1 cellular context compared by ENCODE assay signal in the genomic region with DNA sequence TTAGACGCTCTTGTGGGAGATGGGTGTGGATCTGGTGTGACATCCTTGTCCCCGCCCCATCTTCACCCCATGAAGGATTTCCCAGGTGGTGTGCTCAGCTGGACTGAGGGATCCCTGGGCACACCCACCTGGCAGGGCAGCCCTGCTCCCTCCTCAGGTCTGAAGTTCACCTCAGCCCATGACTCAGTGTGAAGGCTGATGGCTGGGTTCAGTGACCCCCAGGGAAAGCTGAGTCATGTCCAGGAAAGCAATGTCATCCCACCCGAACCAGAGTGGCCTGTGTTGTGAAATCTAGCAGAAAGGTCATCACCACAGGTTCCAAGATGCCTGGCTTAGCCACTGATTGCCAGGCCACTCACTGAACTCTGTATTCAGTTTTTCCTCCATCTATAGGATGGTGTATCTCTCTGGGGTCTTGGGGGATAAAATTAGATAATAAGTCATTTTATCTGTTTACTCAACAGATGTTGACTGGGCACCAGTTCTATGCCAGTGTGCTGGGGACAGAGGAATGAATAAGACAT.
A peak's percentile ranks its signal among the peaks of the same experiment; 100 is the strongest.
TF ChIP-seq lines count a peak whose summit lies in the region.

No MANE protein-coding gene starts in this region.

TF ChIP-seq in HepG2, 621 proteins besides CTCF, POLR2A, EP300 and RAD21 (continued from another document and continues in another):
- TF ChIP-seq ZHX2 (IDR thresholded peaks at IDR 0.05; ENCODE audit: low read depth), result no peak; the same call in 1 of the 2 replicates
- TF ChIP-seq ZHX2 (CRISPR knock-in tag; IDR thresholded peaks at IDR 0.05; ENCODE audit: borderline replicate concordance), result no peak
- TF ChIP-seq, protein P1, sequence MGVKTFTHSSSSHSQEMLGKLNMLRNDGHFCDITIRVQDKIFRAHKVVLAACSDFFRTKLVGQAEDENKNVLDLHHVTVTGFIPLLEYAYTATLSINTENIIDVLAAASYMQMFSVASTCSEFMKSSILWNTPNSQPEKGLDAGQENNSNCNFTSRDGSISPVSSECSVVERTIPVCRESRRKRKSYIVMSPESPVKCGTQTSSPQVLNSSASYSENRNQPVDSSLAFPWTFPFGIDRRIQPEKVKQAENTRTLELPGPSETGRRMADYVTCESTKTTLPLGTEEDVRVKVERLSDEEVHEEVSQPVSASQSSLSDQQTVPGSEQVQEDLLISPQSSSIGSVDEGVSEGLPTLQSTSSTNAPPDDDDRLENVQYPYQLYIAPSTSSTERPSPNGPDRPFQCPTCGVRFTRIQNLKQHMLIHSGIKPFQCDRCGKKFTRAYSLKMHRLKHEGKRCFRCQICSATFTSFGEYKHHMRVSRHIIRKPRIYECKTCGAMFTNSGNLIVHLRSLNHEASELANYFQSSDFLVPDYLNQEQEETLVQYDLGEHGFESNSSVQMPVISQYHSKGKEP (CRISPR knock-in tag; IDR thresholded peaks at IDR 0.05), result no peak
- TF ChIP-seq SUZ12 (IDR thresholded peaks at IDR 0.05; ENCODE audit: low read depth, low read length), result no peak
- no peak for TF ChIP-seq ZFAT (CRISPR knock-in tag; conservative IDR thresholded peaks at IDR 0.05)
- TF ChIP-seq GABPA (IDR thresholded peaks at IDR 0.05; ENCODE audit: low read depth, low read length), result no peak
- TF ChIP-seq GABPA (CRISPR knock-in tag; IDR thresholded peaks at IDR 0.05; ENCODE audit: low read depth), result peak; percentile 72
- TF ChIP-seq CHD2 (IDR thresholded peaks at IDR 0.05; ENCODE audit: low read depth, low read length), result no peak
- no peak for TF ChIP-seq ZNF672 (CRISPR knock-in tag; IDR thresholded peaks at IDR 0.05)
- no peak for TF ChIP-seq REL (CRISPR knock-in tag; conservative IDR thresholded peaks at IDR 0.05)
- no peak for TF ChIP-seq MYNN (CRISPR knock-in tag; IDR thresholded peaks at IDR 0.05; ENCODE audit: low read depth)
- no peak for TF ChIP-seq AGO1 (IDR thresholded peaks at IDR 0.05; ENCODE audit: low read depth, low read length, poor library complexity, severe bottlenecking)
- no peak for TF ChIP-seq E2F5 (CRISPR knock-in tag; conservative IDR thresholded peaks at IDR 0.05)
- TF ChIP-seq ZNF232 (CRISPR knock-in tag; IDR thresholded peaks at IDR 0.05; ENCODE audit: borderline replicate concordance), result no peak; the same call in 1 of the 2 replicates
- TF ChIP-seq ZNF713 (CRISPR knock-in tag; IDR thresholded peaks at IDR 0.05), result 0 out of 2 replicates have a peak, but pooled peaks have one; percentile 82
- no peak for TF ChIP-seq ZNF235 (CRISPR knock-in tag; IDR thresholded peaks at IDR 0.05; ENCODE audit: borderline replicate concordance)
- TF ChIP-seq DNMT1 (CRISPR knock-in tag; IDR thresholded peaks at IDR 0.05), result no peak
- peak; percentile 89 for TF ChIP-seq TBX3 (IDR thresholded peaks at IDR 0.05; ENCODE audit: borderline replicate concordance)
- TF ChIP-seq ZNF747 (CRISPR knock-in tag; IDR thresholded peaks at IDR 0.05; ENCODE audit: borderline replicate concordance), result peak; percentile 63; the same call in 1 of the 2 replicates
- no peak for TF ChIP-seq POLR2AphosphoS2 (IDR thresholded peaks at IDR 0.05; ENCODE audit: low read depth, low read length)
- peak; percentile 47; the same call in 1 of the 2 replicates for TF ChIP-seq EHMT2 (IDR thresholded peaks at IDR 0.05; ENCODE audit: borderline replicate concordance, low read depth, low read length)
- TF ChIP-seq ZNF34 (CRISPR knock-in tag; IDR thresholded peaks at IDR 0.05; ENCODE audit: borderline replicate concordance), result no peak
- TF ChIP-seq, protein P2, sequence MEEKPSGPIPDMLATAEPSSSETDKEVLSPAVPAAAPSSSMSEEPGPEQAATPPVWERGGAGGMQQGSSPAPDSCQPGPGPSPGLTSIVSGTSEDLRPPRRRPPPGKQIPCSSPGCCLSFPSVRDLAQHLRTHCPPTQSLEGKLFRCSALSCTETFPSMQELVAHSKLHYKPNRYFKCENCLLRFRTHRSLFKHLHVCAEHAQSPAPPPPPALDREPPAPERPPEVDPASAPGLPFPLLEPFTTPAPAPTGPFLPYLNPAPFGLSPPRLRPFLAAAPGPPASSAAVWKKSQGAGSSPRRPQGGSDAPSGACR (CRISPR knock-in tag; IDR thresholded peaks at IDR 0.05), result peak; percentile 73; the same call in 1 of the 2 replicates
- peak; percentile 91 for TF ChIP-seq SOX5 (CRISPR knock-in tag; IDR thresholded peaks at IDR 0.05; ENCODE audit: borderline replicate concordance)
- no peak for TF ChIP-seq ATF5 (CRISPR knock-in tag; IDR thresholded peaks at IDR 0.05; ENCODE audit: low read depth)
- TF ChIP-seq POLR2AphosphoS5 (IDR thresholded peaks at IDR 0.05; ENCODE audit: low read depth, low read length), result no peak
- TF ChIP-seq, protein P3, sequence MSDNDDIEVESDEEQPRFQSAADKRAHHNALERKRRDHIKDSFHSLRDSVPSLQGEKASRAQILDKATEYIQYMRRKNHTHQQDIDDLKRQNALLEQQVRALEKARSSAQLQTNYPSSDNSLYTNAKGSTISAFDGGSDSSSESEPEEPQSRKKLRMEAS (IDR thresholded peaks at IDR 0.05), result peak; percentile 84
- TF ChIP-seq, protein P4, sequence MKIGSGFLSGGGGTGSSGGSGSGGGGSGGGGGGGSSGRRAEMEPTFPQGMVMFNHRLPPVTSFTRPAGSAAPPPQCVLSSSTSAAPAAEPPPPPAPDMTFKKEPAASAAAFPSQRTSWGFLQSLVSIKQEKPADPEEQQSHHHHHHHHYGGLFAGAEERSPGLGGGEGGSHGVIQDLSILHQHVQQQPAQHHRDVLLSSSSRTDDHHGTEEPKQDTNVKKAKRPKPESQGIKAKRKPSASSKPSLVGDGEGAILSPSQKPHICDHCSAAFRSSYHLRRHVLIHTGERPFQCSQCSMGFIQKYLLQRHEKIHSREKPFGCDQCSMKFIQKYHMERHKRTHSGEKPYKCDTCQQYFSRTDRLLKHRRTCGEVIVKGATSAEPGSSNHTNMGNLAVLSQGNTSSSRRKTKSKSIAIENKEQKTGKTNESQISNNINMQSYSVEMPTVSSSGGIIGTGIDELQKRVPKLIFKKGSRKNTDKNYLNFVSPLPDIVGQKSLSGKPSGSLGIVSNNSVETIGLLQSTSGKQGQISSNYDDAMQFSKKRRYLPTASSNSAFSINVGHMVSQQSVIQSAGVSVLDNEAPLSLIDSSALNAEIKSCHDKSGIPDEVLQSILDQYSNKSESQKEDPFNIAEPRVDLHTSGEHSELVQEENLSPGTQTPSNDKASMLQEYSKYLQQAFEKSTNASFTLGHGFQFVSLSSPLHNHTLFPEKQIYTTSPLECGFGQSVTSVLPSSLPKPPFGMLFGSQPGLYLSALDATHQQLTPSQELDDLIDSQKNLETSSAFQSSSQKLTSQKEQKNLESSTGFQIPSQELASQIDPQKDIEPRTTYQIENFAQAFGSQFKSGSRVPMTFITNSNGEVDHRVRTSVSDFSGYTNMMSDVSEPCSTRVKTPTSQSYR (CRISPR knock-in tag; IDR thresholded peaks at IDR 0.05; ENCODE audit: borderline replicate concordance), result peak; percentile 86; the same call in 1 of the 2 replicates
- TF ChIP-seq ZNF841 (CRISPR knock-in tag; IDR thresholded peaks at IDR 0.05; ENCODE audit: borderline replicate concordance), result no peak
- no peak for TF ChIP-seq GTF3A (CRISPR knock-in tag; conservative IDR thresholded peaks at IDR 0.05)
- peak; percentile 60; the same call in 1 of the 2 replicates for TF ChIP-seq ZNF552 (CRISPR knock-in tag; IDR thresholded peaks at IDR 0.05; ENCODE audit: borderline replicate concordance)
- no peak for TF ChIP-seq ZNF616 (CRISPR knock-in tag; IDR thresholded peaks at IDR 0.05; ENCODE audit: low read depth)
- TF ChIP-seq ZFP91 (CRISPR knock-in tag; IDR thresholded peaks at IDR 0.05; ENCODE audit: borderline replicate concordance), result peak; percentile 75
- TF ChIP-seq ZNF251 (CRISPR knock-in tag; IDR thresholded peaks at IDR 0.05), result no peak
- TF ChIP-seq FOXM1 (CRISPR knock-in tag; IDR thresholded peaks at IDR 0.05), result no peak
- no peak for TF ChIP-seq ZNF546 (CRISPR knock-in tag; conservative IDR thresholded peaks at IDR 0.05)
- TF ChIP-seq PCBP2 (optimal IDR thresholded peaks at IDR 0.05; ENCODE audit: low read depth, low read length, poor library complexity, severe bottlenecking), result no peak
- no peak for TF ChIP-seq ZNF512B (CRISPR knock-in tag; IDR thresholded peaks at IDR 0.05; ENCODE audit: borderline replicate concordance)
- peak; percentile 77 for TF ChIP-seq ZEB1 (IDR thresholded peaks at IDR 0.05; ENCODE audit: insufficient replicate concordance, low read depth)
- no peak for TF ChIP-seq PAF1 (CRISPR knock-in tag; IDR thresholded peaks at IDR 0.05)
- no peak for TF ChIP-seq ZNF781 (CRISPR knock-in tag; IDR thresholded peaks at IDR 0.05; ENCODE audit: borderline replicate concordance, not compliant biosample characterization)
- peak; percentile 40 for TF ChIP-seq STAG1 (CRISPR knock-in tag; IDR thresholded peaks at IDR 0.05)
- no peak for TF ChIP-seq DR1 (CRISPR knock-in tag; IDR thresholded peaks at IDR 0.05)
- TF ChIP-seq RCOR2 (CRISPR knock-in tag; IDR thresholded peaks at IDR 0.05), result peak; percentile 91
- no peak for TF ChIP-seq YY1 (IDR thresholded peaks at IDR 0.05; ENCODE audit: insufficient read depth, insufficient replicate concordance, low read depth, low read length)
- TF ChIP-seq POLR2G (IDR thresholded peaks at IDR 0.05; ENCODE audit: low read depth, low read length), result no peak
- no peak for TF ChIP-seq NR3C1 (CRISPR knock-in tag; IDR thresholded peaks at IDR 0.05)
